In the genomic region with DNA sequence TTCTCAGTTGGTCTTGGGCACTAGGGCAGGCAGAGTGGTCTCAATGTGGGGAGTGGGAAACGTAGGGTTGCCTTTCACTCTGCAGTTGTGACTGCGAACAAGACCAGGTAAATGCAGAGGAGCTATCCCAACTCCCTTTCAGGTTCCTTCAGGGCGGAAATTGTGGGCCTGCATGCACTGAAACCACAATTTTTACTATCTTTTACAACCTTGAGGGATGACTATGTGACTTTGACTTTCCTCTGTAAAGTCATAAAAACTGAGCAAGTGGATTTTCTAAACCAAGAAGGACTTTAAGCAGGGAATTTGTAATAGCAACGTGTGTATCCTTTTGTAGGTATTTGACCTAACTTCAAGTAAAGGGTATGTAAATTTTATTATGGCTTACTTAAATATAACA, we compare ENCODE assay signal across 20 cellular contexts.
"Had no signal": no experiment of that assay in that cellular context is flagged by ENCODE, and none has a peak within 500 bp of the region (broad histone marks: within the 10 kb centered on the region; RNA-seq: fewer than 3 reads in every experiment).

No MANE protein-coding gene starts in this region.

- DNase-seq: effector memory CD8-positive, alpha-beta T cell; gastrocnemius medialis; glutamatergic neuron; immature natural killer cell; left ventricle myocardium inferior; lower lobe of right lung; midbrain; naive B cell; occipital lobe; pancreas; retina; right lobe of liver; stimulated activated CD4-positive, alpha-beta T cell treated with anti-CD3 and anti-CD28 coated beads, Interleukin-15, amount 100 ng/mL, for 24 hours; stimulated activated CD4-positive, alpha-beta T cell treated with anti-CD3 and anti-CD28 coated beads, Interleukin-1b, Interleukin-23, amount 100 ng/mL, for 48 hours; stimulated activated CD4-positive, alpha-beta T cell treated with anti-CD3 and anti-CD28 coated beads, Interleukin-4, amount 100 ng/mL, for 24 hours; testis had no signal

- H3K27ac ChIP-seq: epithelial cell of prostate, esophagus muscularis mucosa, gastrocnemius medialis, left ventricle myocardium inferior, lower lobe of right lung, pancreas, prostate gland, right lobe of liver, testis, tibial nerve had no signal

- H3K4me1 ChIP-seq: esophagus muscularis mucosa, gastrocnemius medialis, left ventricle myocardium inferior, lower lobe of right lung, pancreas, prostate gland, right lobe of liver, testis, tibial nerve had no signal

- H3K4me3 ChIP-seq: esophagus muscularis mucosa, gastrocnemius medialis, left ventricle myocardium inferior, lower lobe of right lung, pancreas, prostate gland, right lobe of liver, testis, tibial nerve had no signal

- H3K36me3 ChIP-seq: esophagus muscularis mucosa, gastrocnemius medialis, left ventricle myocardium inferior, lower lobe of right lung, pancreas, prostate gland, right lobe of liver, tibial nerve had no signal

- H3K27me3 ChIP-seq: esophagus muscularis mucosa, gastrocnemius medialis, pancreas, right lobe of liver, testis, tibial nerve had no signal

- ATAC-seq: effector memory CD8-positive, alpha-beta T cell; gastrocnemius medialis; lower lobe of right lung; right lobe of liver had no signal

- H3K9me3 ChIP-seq: esophagus muscularis mucosa, gastrocnemius medialis, left ventricle myocardium inferior, lower lobe of right lung, pancreas, prostate gland, right lobe of liver, testis, tibial nerve had no signal
